In genomic region chr2:156517419-156517818, GRCh38 we compare ENCODE assay signal across 16 cellular contexts.
"Had no signal": no experiment of that assay in that cellular context is flagged by ENCODE, and none has a peak within 500 bp of the region (broad histone marks: within the 10 kb centered on the region; RNA-seq: fewer than 3 reads in every experiment).

No MANE protein-coding gene starts in this region.

- H3K9me3 ChIP-seq: mucosa of descending colon had no signal

- H3K27ac ChIP-seq: epithelial cell of prostate, hepatocyte, suprapubic skin had no signal

- H3K4me1 ChIP-seq: suprapubic skin had no signal

- DNase-seq: activated CD4-positive, CD25-positive, alpha-beta regulatory T cell treated with anti-CD3 and anti-CD28 coated beads, Interleukin-2, amount 50 U/mL, for 72 hours; activated naive CD4-positive, alpha-beta T cell; activated naive CD8-positive, alpha-beta T cell treated with anti-CD3 and anti-CD28 coated beads, Interleukin-2, amount 10 ng/mL, durations not matched to agents 7 days and 5 days; anterior cingulate cortex; effector memory CD8-positive, alpha-beta T cell; kidney; left ventricle myocardium superior; mucosa of descending colon; nucleus accumbens; T-cell; T-helper 9 cell had no signal

- FAIRE-seq: kidney had no signal

- ATAC-seq: effector memory CD8-positive, alpha-beta T cell; left ventricle myocardium superior; mucosa of descending colon; natural killer cell treated with Interleukin-12 subunit alpha and Interleukin-12 subunit beta and Interleukin-15 and Interleukin-18, amount 100 ng/mL, for 72 hours; T-cell had no signal

- H3K27me3 ChIP-seq: hepatocyte, suprapubic skin had no signal

- H3K4me3 ChIP-seq: hepatocyte, mucosa of descending colon, smooth muscle cell, suprapubic skin had no signal
